ENCODE assay signal across 1 cellular context in the genomic region with DNA sequence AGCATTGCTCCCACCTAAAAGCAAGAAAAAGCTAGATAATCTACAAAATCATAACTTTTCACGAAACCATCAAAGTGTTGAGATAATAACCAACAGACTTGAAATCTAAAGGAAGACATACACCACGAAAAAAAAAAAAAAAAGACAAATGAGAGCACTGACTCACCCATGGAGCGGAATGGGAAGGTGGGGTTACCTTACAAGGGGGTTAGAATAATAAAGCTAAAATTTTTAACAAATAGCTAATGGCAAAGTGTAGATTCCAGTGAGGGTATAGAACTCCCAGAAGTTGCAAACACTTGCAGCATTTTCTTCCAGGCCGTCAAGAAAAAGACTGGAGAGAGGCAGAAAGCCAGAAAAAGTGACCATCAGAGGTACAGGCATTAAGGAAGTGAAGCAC.
TF ChIP-seq lines count a peak whose summit lies in the region.

No MANE protein-coding gene starts in this region.

TF ChIP-seq in IMR-90, 13 proteins besides CTCF, POLR2A, EP300 and RAD21:
- TF ChIP-seq RFX5 (IDR thresholded peaks at IDR 0.05; ENCODE audit: low read depth, low read length) (no peak), RCOR1 (IDR thresholded peaks at IDR 0.05; ENCODE audit: insufficient replicate concordance, low read length) (no peak), CHD1 (IDR thresholded peaks at IDR 0.05; ENCODE audit: low read depth, low read length) (no peak), BHLHE40 (IDR thresholded peaks at IDR 0.05; ENCODE audit: low read depth, low read length) (no peak), MAFK (IDR thresholded peaks at IDR 0.05; ENCODE audit: low read depth, low read length) (no peak), MXI1 (IDR thresholded peaks at IDR 0.05; ENCODE audit: borderline replicate concordance, low read depth, low read length) (no peak), CEBPB (IDR thresholded peaks at IDR 0.05; ENCODE audit: low read depth, low read length) (no peak), MAZ (IDR thresholded peaks at IDR 0.05; ENCODE audit: borderline replicate concordance, low read depth, low read length) (no peak), NFE2L2 (IDR thresholded peaks at IDR 0.05; ENCODE audit: low read depth, low read length) (no peak), SMC3 (IDR thresholded peaks at IDR 0.05; ENCODE audit: low read depth, low read length) (no peak), FOS (IDR thresholded peaks at IDR 0.05; ENCODE audit: low read depth, low read length) (no peak)
- TF ChIP-seq, protein P1, sequence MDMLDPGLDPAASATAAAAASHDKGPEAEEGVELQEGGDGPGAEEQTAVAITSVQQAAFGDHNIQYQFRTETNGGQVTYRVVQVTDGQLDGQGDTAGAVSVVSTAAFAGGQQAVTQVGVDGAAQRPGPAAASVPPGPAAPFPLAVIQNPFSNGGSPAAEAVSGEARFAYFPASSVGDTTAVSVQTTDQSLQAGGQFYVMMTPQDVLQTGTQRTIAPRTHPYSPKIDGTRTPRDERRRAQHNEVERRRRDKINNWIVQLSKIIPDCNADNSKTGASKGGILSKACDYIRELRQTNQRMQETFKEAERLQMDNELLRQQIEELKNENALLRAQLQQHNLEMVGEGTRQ (IDR thresholded peaks at IDR 0.05; ENCODE audit: low read depth, low read length): no peak
- TF ChIP-seq, protein P2, sequence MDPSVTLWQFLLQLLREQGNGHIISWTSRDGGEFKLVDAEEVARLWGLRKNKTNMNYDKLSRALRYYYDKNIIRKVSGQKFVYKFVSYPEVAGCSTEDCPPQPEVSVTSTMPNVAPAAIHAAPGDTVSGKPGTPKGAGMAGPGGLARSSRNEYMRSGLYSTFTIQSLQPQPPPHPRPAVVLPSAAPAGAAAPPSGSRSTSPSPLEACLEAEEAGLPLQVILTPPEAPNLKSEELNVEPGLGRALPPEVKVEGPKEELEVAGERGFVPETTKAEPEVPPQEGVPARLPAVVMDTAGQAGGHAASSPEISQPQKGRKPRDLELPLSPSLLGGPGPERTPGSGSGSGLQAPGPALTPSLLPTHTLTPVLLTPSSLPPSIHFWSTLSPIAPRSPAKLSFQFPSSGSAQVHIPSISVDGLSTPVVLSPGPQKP (IDR thresholded peaks at IDR 0.05; ENCODE audit: borderline replicate concordance, low read depth, low read length): no peak
